Comparison of ENCODE assay signal across 1 cellular context in the genomic region with DNA sequence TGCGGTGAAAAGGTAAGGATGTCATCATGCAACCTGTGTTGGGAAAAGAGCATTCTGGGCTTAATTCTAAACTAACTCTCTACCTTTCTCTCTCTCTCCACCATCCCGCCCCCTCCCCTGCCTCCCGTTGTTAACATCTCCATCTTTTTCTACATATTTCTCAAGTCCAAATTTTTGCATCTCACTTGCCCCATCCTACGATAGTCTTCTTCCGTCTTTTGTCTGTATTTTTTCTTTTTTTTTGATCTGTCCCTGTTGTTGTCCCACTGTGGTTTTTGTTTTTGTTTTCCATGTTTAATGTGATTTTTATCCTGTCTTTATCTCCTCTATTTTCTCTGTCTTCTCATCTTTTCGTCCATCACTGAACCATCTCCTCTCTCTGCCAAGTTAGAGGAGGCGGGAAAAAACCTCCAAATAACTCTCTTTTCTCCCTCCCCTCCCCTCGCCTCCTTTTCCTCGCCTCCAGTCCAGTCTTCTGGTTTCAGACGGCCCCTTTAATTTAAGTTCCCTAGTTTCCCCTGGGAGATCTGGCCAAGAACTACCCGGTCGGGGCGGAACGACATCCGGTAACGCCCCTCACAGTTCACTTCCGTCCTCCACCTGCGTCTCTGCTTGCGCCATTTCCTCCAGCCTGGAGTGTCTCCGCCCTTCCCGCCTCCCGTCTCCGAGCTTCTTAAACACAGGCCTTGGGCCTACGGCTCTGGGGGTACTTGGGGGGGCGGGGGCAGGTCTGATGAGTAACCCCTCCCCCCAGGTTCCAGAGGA.
TF ChIP-seq lines count a peak whose summit lies in the region.

A gene with protein sequence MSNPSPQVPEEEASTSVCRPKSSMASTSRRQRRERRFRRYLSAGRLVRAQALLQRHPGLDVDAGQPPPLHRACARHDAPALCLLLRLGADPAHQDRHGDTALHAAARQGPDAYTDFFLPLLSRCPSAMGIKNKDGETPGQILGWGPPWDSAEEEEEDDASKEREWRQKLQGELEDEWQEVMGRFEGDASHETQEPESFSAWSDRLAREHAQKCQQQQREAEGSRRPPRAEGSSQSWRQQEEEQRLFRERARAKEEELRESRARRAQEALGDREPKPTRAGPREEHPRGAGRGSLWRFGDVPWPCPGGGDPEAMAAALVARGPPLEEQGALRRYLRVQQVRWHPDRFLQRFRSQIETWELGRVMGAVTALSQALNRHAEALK (plus strand): TSS at position 647 of the 765 bp plus-strand sequence. CDS start 87 bp downstream, at position 734.

TF ChIP-seq in HepG2, 621 proteins besides CTCF, POLR2A, EP300 and RAD21 (continued from another document and continues in another):
- TF ChIP-seq, protein P1, sequence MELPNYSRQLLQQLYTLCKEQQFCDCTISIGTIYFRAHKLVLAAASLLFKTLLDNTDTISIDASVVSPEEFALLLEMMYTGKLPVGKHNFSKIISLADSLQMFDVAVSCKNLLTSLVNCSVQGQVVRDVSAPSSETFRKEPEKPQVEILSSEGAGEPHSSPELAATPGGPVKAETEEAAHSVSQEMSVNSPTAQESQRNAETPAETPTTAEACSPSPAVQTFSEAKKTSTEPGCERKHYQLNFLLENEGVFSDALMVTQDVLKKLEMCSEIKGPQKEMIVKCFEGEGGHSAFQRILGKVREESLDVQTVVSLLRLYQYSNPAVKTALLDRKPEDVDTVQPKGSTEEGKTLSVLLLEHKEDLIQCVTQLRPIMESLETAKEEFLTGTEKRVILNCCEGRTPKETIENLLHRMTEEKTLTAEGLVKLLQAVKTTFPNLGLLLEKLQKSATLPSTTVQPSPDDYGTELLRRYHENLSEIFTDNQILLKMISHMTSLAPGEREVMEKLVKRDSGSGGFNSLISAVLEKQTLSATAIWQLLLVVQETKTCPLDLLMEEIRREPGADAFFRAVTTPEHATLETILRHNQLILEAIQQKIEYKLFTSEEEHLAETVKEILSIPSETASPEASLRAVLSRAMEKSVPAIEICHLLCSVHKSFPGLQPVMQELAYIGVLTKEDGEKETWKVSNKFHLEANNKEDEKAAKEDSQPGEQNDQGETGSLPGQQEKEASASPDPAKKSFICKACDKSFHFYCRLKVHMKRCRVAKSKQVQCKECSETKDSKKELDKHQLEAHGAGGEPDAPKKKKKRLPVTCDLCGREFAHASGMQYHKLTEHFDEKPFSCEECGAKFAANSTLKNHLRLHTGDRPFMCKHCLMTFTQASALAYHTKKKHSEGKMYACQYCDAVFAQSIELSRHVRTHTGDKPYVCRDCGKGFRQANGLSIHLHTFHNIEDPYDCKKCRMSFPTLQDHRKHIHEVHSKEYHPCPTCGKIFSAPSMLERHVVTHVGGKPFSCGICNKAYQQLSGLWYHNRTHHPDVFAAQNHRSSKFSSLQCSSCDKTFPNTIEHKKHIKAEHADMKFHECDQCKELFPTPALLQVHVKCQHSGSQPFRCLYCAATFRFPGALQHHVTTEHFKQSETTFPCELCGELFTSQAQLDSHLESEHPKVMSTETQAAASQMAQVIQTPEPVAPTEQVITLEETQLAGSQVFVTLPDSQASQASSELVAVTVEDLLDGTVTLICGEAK (IDR thresholded peaks at IDR 0.05): peak; percentile 98
- TF ChIP-seq, protein P1 (CRISPR knock-in tag; IDR thresholded peaks at IDR 0.05): no peak; the same call in 1 of the 2 replicates
- TF ChIP-seq ZNF709 (CRISPR knock-in tag; IDR thresholded peaks at IDR 0.05) (0 out of 2 replicates have a peak, but pooled peaks have one; percentile 13), ZBTB42 (CRISPR knock-in tag; IDR thresholded peaks at IDR 0.05) (no peak), HOXA7 (CRISPR knock-in tag; IDR thresholded peaks at IDR 0.05) (no peak), RXRB (CRISPR knock-in tag; IDR thresholded peaks at IDR 0.05; ENCODE audit: borderline replicate concordance) (peak; percentile 68; the same call in 1 of the 2 replicates), ZKSCAN8 (CRISPR knock-in tag; IDR thresholded peaks at IDR 0.05; ENCODE audit: borderline replicate concordance) (no peak), ZNF678 (CRISPR knock-in tag; IDR thresholded peaks at IDR 0.05) (no peak), AKAP8 (CRISPR knock-in tag; IDR thresholded peaks at IDR 0.05) (no peak), GABPA (IDR thresholded peaks at IDR 0.05; ENCODE audit: low read depth, low read length) (peak; percentile 98), GABPA (CRISPR knock-in tag; IDR thresholded peaks at IDR 0.05; ENCODE audit: low read depth) (peak; percentile 100), HOXD1 (CRISPR knock-in tag; IDR thresholded peaks at IDR 0.05) (no peak)
- TF ChIP-seq, protein P2, sequence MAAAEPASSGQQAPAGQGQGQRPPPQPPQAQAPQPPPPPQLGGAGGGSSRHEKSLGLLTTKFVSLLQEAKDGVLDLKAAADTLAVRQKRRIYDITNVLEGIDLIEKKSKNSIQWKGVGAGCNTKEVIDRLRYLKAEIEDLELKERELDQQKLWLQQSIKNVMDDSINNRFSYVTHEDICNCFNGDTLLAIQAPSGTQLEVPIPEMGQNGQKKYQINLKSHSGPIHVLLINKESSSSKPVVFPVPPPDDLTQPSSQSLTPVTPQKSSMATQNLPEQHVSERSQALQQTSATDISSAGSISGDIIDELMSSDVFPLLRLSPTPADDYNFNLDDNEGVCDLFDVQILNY (CRISPR knock-in tag; conservative IDR thresholded peaks at IDR 0.05): peak; percentile 47; the same call in 1 of the 2 replicates
- TF ChIP-seq, protein P3, sequence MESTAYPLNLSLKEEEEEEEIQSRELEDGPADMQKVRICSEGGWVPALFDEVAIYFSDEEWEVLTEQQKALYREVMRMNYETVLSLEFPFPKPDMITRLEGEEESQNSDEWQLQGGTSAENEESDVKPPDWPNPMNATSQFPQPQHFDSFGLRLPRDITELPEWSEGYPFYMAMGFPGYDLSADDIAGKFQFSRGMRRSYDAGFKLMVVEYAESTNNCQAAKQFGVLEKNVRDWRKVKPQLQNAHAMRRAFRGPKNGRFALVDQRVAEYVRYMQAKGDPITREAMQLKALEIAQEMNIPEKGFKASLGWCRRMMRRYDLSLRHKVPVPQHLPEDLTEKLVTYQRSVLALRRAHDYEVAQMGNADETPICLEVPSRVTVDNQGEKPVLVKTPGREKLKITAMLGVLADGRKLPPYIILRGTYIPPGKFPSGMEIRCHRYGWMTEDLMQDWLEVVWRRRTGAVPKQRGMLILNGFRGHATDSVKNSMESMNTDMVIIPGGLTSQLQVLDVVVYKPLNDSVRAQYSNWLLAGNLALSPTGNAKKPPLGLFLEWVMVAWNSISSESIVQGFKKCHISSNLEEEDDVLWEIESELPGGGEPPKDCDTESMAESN (CRISPR knock-in tag; conservative IDR thresholded peaks at IDR 0.05): no peak; the same call in 1 of the 2 replicates
- TF ChIP-seq, protein P4, sequence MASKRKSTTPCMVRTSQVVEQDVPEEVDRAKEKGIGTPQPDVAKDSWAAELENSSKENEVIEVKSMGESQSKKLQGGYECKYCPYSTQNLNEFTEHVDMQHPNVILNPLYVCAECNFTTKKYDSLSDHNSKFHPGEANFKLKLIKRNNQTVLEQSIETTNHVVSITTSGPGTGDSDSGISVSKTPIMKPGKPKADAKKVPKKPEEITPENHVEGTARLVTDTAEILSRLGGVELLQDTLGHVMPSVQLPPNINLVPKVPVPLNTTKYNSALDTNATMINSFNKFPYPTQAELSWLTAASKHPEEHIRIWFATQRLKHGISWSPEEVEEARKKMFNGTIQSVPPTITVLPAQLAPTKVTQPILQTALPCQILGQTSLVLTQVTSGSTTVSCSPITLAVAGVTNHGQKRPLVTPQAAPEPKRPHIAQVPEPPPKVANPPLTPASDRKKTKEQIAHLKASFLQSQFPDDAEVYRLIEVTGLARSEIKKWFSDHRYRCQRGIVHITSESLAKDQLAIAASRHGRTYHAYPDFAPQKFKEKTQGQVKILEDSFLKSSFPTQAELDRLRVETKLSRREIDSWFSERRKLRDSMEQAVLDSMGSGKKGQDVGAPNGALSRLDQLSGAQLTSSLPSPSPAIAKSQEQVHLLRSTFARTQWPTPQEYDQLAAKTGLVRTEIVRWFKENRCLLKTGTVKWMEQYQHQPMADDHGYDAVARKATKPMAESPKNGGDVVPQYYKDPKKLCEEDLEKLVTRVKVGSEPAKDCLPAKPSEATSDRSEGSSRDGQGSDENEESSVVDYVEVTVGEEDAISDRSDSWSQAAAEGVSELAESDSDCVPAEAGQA (IDR thresholded peaks at IDR 0.05; ENCODE audit: low read depth): peak; percentile 93
- TF ChIP-seq, protein P4 (CRISPR knock-in tag; IDR thresholded peaks at IDR 0.05; ENCODE audit: borderline replicate concordance): no peak
- TF ChIP-seq, protein P5, sequence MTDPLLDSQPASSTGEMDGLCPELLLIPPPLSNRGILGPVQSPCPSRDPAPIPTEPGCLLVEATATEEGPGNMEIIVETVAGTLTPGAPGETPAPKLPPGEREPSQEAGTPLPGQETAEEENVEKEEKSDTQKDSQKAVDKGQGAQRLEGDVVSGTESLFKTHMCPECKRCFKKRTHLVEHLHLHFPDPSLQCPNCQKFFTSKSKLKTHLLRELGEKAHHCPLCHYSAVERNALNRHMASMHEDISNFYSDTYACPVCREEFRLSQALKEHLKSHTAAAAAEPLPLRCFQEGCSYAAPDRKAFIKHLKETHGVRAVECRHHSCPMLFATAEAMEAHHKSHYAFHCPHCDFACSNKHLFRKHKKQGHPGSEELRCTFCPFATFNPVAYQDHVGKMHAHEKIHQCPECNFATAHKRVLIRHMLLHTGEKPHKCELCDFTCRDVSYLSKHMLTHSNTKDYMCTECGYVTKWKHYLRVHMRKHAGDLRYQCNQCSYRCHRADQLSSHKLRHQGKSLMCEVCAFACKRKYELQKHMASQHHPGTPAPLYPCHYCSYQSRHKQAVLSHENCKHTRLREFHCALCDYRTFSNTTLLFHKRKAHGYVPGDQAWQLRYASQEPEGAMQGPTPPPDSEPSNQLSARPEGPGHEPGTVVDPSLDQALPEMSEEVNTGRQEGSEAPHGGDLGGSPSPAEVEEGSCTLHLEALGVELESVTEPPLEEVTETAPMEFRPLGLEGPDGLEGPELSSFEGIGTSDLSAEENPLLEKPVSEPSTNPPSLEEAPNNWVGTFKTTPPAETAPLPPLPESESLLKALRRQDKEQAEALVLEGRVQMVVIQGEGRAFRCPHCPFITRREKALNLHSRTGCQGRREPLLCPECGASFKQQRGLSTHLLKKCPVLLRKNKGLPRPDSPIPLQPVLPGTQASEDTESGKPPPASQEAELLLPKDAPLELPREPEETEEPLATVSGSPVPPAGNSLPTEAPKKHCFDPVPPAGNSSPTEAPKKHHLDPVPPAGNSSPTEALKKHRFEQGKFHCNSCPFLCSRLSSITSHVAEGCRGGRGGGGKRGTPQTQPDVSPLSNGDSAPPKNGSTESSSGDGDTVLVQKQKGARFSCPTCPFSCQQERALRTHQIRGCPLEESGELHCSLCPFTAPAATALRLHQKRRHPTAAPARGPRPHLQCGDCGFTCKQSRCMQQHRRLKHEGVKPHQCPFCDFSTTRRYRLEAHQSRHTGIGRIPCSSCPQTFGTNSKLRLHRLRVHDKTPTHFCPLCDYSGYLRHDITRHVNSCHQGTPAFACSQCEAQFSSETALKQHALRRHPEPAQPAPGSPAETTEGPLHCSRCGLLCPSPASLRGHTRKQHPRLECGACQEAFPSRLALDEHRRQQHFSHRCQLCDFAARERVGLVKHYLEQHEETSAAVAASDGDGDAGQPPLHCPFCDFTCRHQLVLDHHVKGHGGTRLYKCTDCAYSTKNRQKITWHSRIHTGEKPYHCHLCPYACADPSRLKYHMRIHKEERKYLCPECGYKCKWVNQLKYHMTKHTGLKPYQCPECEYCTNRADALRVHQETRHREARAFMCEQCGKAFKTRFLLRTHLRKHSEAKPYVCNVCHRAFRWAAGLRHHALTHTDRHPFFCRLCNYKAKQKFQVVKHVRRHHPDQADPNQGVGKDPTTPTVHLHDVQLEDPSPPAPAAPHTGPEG (CRISPR knock-in tag; IDR thresholded peaks at IDR 0.05): no peak
- TF ChIP-seq, protein P6, sequence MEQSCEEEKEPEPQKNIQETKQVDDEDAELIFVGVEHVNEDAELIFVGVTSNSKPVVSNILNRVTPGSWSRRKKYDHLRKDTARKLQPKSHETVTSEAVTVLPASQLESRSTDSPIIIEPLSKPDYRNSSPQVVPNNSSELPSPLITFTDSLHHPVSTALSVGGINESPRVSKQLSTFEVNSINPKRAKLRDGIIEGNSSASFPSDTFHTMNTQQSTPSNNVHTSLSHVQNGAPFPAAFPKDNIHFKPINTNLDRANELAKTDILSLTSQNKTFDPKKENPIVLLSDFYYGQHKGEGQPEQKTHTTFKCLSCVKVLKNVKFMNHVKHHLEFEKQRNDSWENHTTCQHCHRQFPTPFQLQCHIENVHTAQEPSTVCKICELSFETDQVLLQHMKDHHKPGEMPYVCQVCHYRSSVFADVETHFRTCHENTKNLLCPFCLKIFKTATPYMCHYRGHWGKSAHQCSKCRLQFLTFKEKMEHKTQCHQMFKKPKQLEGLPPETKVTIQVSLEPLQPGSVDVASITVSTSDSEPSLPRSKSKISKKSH (CRISPR knock-in tag; IDR thresholded peaks at IDR 0.05; ENCODE audit: borderline replicate concordance): no peak
